Comparison of ENCODE assay signal across 12 cellular contexts in the genomic region with DNA sequence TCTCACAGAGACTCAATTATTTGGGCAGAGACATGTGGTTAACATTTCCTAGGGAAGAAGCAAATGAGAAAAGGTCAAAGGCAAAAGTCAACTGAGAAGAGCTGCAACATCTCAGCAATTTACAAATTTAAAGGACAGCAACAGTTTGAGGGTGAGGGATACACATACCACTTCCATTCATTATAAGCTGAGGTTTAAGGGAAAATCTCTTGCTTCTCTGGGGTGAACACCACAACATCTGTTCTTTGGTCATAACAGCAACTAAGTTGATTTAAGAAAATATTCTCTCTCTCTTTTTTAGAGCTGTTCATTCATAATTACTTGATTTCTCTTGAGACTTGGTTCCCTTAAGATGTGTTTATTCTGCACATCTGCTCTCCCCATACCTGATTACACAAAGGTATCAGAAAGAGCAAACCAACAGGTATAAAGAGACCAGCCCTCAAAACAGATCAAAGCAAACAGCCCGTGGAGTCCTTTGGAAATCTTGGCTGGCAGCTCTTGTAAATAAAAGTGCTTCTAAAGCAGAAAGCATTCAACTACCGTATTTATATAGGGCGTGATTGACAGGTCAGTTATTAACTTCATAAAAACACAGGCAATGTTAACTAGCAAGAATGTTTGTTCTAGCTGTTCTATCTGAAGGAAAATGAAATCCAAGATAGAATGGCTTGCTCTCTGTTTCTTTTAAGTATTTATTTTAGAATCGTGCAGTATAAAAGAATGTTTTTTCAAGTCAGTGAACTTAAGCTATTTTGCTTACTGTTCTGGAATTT.
DNase-seq lines count a peak whose midpoint lies in the region; ATAC-seq and TF ChIP-seq lines count a peak whose summit lies in the region.
"Had no signal": no experiment of that assay in that cellular context is flagged by ENCODE, and none has a peak within 500 bp of the region (broad histone marks: within the 10 kb centered on the region; RNA-seq: fewer than 3 reads in every experiment).

No MANE protein-coding gene starts in this region.

- H3K4me3 ChIP-seq in esophagus squamous epithelium (no peak overlapping the region), gastrocnemius medialis (no peak overlapping the region)

- in situ Hi-C loops in gastrocnemius medialis (cut with MboI; ENCODE audit: low sequenced_read_pairs in 4 of 4) = no loop called here
- in situ Hi-C loops in KBM-7 (cut with MboI; ENCODE audit: low pct_unique_long_range_greater_than_20kb, low sequenced_read_pairs) = no loop called here

- intact Hi-C loops in esophagus squamous epithelium (cut with DNase I) (no loop called here), gastrocnemius medialis (cut with DNase I; ENCODE audit: low total_unique reads) (loop anchor here (5.0 kb wide), 1 partner anchor 116 kb away; no protein-coding TSS in a partner anchor)

- H3K27ac ChIP-seq in esophagus squamous epithelium (peak overlapping the region; percentile 20 to 78 (median 61)), gastrocnemius medialis (peak overlapping the region in 3 of 4 donors; percentile 6 to 44 (median 8))

- no peaks in the 10 kb centered on the region for H3K9me3 ChIP-seq in esophagus squamous epithelium
- H3K9me3 ChIP-seq in gastrocnemius medialis = no peaks in the 10 kb centered on the region

- H3K36me3 ChIP-seq in esophagus squamous epithelium = no peaks in the 10 kb centered on the region
- H3K36me3 ChIP-seq in gastrocnemius medialis = no peaks in the 10 kb centered on the region

- 16 to 34% methylated on average over 4 of the region's 4 CpGs for WGBS in esophagus squamous epithelium, 2 donors

- DNase-seq in HT-29 (ENCODE audit: low spot score) = peak; percentile 78
- DNase-seq in NCI-H345 treated with DMSO at 0.1 percent for 48 hours (lab: John Stamatoyannopoulos, UW; ENCODE audit: unreplicated experiment) = peak; percentile 60
- DNase-seq in esophagus squamous epithelium (lab: John Stamatoyannopoulos, UW) = no peak
- no peak for DNase-seq in gastrocnemius medialis
- no peak for DNase-seq in 8988T
- no peak for DNase-seq in activated CD8-positive, alpha-beta memory T cell treated with anti-CD3 and anti-CD28 coated beads for 24 hours
- no peak for DNase-seq in ureter (ENCODE audit: low spot score)
- no peak for DNase-seq in KBM-7
- DNase-seq: activated T-cell treated with anti-CD3 and anti-CD28 coated beads, Interleukin-2, amount 50 U/mL, for 24 hours; EL; MV-4-11; T-helper 1 cell had no signal

- no peak for ATAC-seq in gastrocnemius medialis

- H3K4me1 ChIP-seq in esophagus squamous epithelium = peaks cover 23 to 86% (median 27%) of the 10 kb centered on the region in 3 donors
- peaks cover 49% of the 10 kb centered on the region in 2 donors for H3K4me1 ChIP-seq in gastrocnemius medialis

- TF ChIP-seq POLR2A in esophagus squamous epithelium (IDR thresholded peaks at IDR 0.05) = no peak
- no peak for TF ChIP-seq POLR2A in gastrocnemius medialis (IDR thresholded peaks at IDR 0.05)

- TF ChIP-seq CTCF in esophagus squamous epithelium (IDR thresholded peaks at IDR 0.05) (no peak), gastrocnemius medialis (IDR thresholded peaks at IDR 0.05 in 4 of 5, conservative IDR thresholded peaks at IDR 0.05 in 1 of 5) (no peak)

- H3K27me3 ChIP-seq in esophagus squamous epithelium (no peaks in the 10 kb centered on the region), gastrocnemius medialis (no peaks in the 10 kb centered on the region)

Comparison
In these comparisons a context has a peak if more than half of its experiments do, and no peak if none do; other contexts are left out.
1. DNase-seq: peak in HT-29 (single experiment) and NCI-H345 treated with DMSO at 0.1 percent for 48 hours (single experiment); none in esophagus squamous epithelium (single experiment), gastrocnemius medialis (0 of 2), 8988T (single experiment), activated CD8-positive, alpha-beta memory T cell treated with anti-CD3 and anti-CD28 coated beads for 24 hours (single experiment), ureter (single experiment) and KBM-7 (single experiment).